Comparison of ENCODE assay signal across 1 cellular context in genomic region chr12:88547949-88548348, GRCh38. TPM values are rescaled to one million over a fixed set of nuclear protein-coding genes. Genes with fewer than 3 reads are reported as not detected.
"Had no signal": no experiment of that assay in that cellular context is flagged by ENCODE, and none has a peak within 500 bp of the region (broad histone marks: within the 10 kb centered on the region; RNA-seq: fewer than 3 reads in every experiment).

No MANE protein-coding gene starts in this region.

RNA-seq across cellular contexts. Expression of gene KITLG, which starts 32.3 kb away (rescaled TPM):
- total RNA-seq: OCI-LY7 had no signal
